In genomic region chr17:7477392-7478275, GRCh38 we compare ENCODE assay signal across 8 cellular contexts. TPM values are rescaled to one million over a fixed set of nuclear protein-coding genes. Genes with fewer than 3 reads are reported as not detected.
DNase-seq lines count a peak whose midpoint lies in the region; ATAC-seq and TF ChIP-seq lines count a peak whose summit lies in the region.

No MANE protein-coding gene starts in this region.

- peak overlapping the region; percentile 72 to 99 for H3K27ac ChIP-seq in ovary

- no peaks in the 10 kb centered on the region for H3K36me3 ChIP-seq in ovary

- no peaks in the 10 kb centered on the region for H3K9me3 Mint-ChIP-seq in activated naive CD8-positive, alpha-beta T cell treated with anti-CD3 and anti-CD28 coated beads for 36 hours
- peaks cover 16% of the 10 kb centered on the region for H3K9me3 Mint-ChIP-seq in glutamatergic neuron (ENCODE audit: unreplicated experiment)

- no peak for TF ChIP-seq POLR2A in ovary (IDR thresholded peaks at IDR 0.05)

- peaks cover 17% of the 10 kb centered on the region for H3K36me3 Mint-ChIP-seq in activated naive CD8-positive, alpha-beta T cell treated with anti-CD3 and anti-CD28 coated beads for 36 hours
- no peaks in the 10 kb centered on the region for H3K36me3 Mint-ChIP-seq in glutamatergic neuron (ENCODE audit: unreplicated experiment)

- H3K4me1 Mint-ChIP-seq in activated naive CD8-positive, alpha-beta T cell treated with anti-CD3 and anti-CD28 coated beads for 36 hours = peaks cover 48% of the 10 kb centered on the region
- H3K4me1 Mint-ChIP-seq in glutamatergic neuron (ENCODE audit: low read depth, unreplicated experiment) = peaks cover 30% of the 10 kb centered on the region

- peak overlapping the region; percentile 92 for H3K27ac Mint-ChIP-seq in activated naive CD8-positive, alpha-beta T cell treated with anti-CD3 and anti-CD28 coated beads for 36 hours
- H3K27ac Mint-ChIP-seq in glutamatergic neuron (ENCODE audit: unreplicated experiment) = peak overlapping the region; percentile 89

- peaks cover 15% of the 10 kb centered on the region for H3K4me1 ChIP-seq in ovary (ENCODE audit: insufficient read depth)

- H3K27me3 ChIP-seq in ovary = no peaks in the 10 kb centered on the region

- peak overlapping the region; percentile 72 for H3K4me3 ChIP-seq in AG04449 (ENCODE audit: low read depth, low read length)
- peak overlapping the region; percentile 84 for H3K4me3 ChIP-seq in ovary

- WGBS in ovary, 3 donors = 17 to 25% (median 22%) methylated on average over 26 of the region's 26 CpGs

- TF ChIP-seq EP300 in ovary (IDR thresholded peaks at IDR 0.05) = no peak

- TF ChIP-seq CTCF in AG04449 (IDR thresholded peaks at IDR 0.05; ENCODE audit: insufficient read depth, low read length, missing control alignments) (no peak), glutamatergic neuron (IDR thresholded peaks at IDR 0.05; ENCODE audit: partially characterized antibody, unreplicated experiment) (no peak), ovary (IDR thresholded peaks at IDR 0.05) (peak in 1 of 3 donors; percentile 4)

- CTCF ChIA-PET in AG04449 (lab: Yijun Ruan, JAX) = interaction anchor here (1.2 to 3.2 kb wide), 6 partner anchors 14 to 122 kb away, joined by 4 to 13 read pairs (median 4); partner anchors contain the start of gene FGF11

- H3K9me3 ChIP-seq in ovary = no peaks in the 10 kb centered on the region

- H3K4me3 Mint-ChIP-seq in activated naive CD8-positive, alpha-beta T cell treated with anti-CD3 and anti-CD28 coated beads for 36 hours = peak overlapping the region; percentile 90
- peak overlapping the region; percentile 92 for H3K4me3 Mint-ChIP-seq in glutamatergic neuron (ENCODE audit: unreplicated experiment)

- intact Hi-C loops in ovary (cut with DNase I) = loop anchor here in 3 of 4 donors (5.0 kb wide), 1 partner anchor 35 kb away; no protein-coding TSS in a partner anchor

- H3K27me3 Mint-ChIP-seq in activated naive CD8-positive, alpha-beta T cell treated with anti-CD3 and anti-CD28 coated beads for 36 hours = no peaks in the 10 kb centered on the region
- peaks cover 12% of the 10 kb centered on the region for H3K27me3 Mint-ChIP-seq in glutamatergic neuron (ENCODE audit: unreplicated experiment)

- DNase-seq in AG04449 (ENCODE audit: low read depth, low spot score) (peak; percentile 59), KBM-7 (peak; percentile 83), glutamatergic neuron (peak; percentile 61), ovary (peak; percentile 41 to 69 (median 49)), activated gamma-delta T cell treated with Interleukin-2 at 50 U/mL for 16 hours (no peak), COLO829 (ENCODE audit: low spot score) (no peak)
- DNase-seq in activated naive CD8-positive, alpha-beta T cell treated with anti-CD3 and anti-CD28 coated beads for 36 hours = peak; percentile 53

- in situ Hi-C loops in KBM-7 (cut with MboI; ENCODE audit: low pct_unique_long_range_greater_than_20kb, low sequenced_read_pairs) = no loop called here

- POLR2A ChIA-PET in AG04449 (lab: Yijun Ruan, JAX) = interaction anchor here (0.8 to 2.8 kb wide), 5 partner anchors 7 to 122 kb away, joined by 3 to 18 read pairs (median 3); partner anchors contain the start of gene POLR2A

- ATAC-seq in HG03025 (IDR thresholded peaks at IDR 0.05; ENCODE audit: low FRiP score, unreplicated experiment) = no peak

RNA-seq across cellular contexts. Expression of gene ZBTB4, which starts 1.8 kb away (rescaled TPM):
- total RNA-seq in activated naive CD8-positive, alpha-beta T cell treated with anti-CD3 and anti-CD28 coated beads for 36 hours = 10 to 100 TPM; 16.7 TPM
- 25.1 TPM for total RNA-seq in glutamatergic neuron (ENCODE audit: unreplicated experiment)
- total RNA-seq in ovary = 100 to 1,000 TPM in 3 of 7 donors, 10 to 100 TPM in 4; 39.3 to 123 (median 85.5) TPM
- polyA plus RNA-seq in ovary = 10 to 100 TPM; 53.8 to 84.5 TPM

RNA-seq across cellular contexts. Expression of gene SLC35G6, which starts 3.6 kb away (rescaled TPM):
- total RNA-seq in activated naive CD8-positive, alpha-beta T cell treated with anti-CD3 and anti-CD28 coated beads for 36 hours = not detected
- total RNA-seq in glutamatergic neuron (ENCODE audit: unreplicated experiment) (0.34 TPM), ovary (not detected)
- not detected for polyA plus RNA-seq in ovary

RNA-seq across cellular contexts. Expression of gene POLR2A, which starts 6.5 kb away (rescaled TPM):
- 100 to 1,000 TPM; 198 to 200 TPM for total RNA-seq in activated naive CD8-positive, alpha-beta T cell treated with anti-CD3 and anti-CD28 coated beads for 36 hours
- total RNA-seq in glutamatergic neuron (ENCODE audit: unreplicated experiment) = 200 TPM
- 100 to 1,000 TPM in 2 of 7 donors, 10 to 100 TPM in 5; 39.5 to 110 (median 88.2) TPM for total RNA-seq in ovary
- 10 to 100 TPM; 26.7 to 74.5 TPM for polyA plus RNA-seq in ovary

RNA-seq across cellular contexts. Expression of gene CHRNB1, which starts 32.8 kb away (rescaled TPM):
- 10 to 100 TPM; 10.6 to 11.3 TPM for total RNA-seq in activated naive CD8-positive, alpha-beta T cell treated with anti-CD3 and anti-CD28 coated beads for 36 hours
- total RNA-seq in glutamatergic neuron (ENCODE audit: unreplicated experiment) (16.4 TPM), ovary (10 to 100 TPM in 2 of 7 donors, 1 to 10 TPM in 5; 3.2 to 13.5 (median 7.6) TPM)
- 1 to 10 TPM; 5.9 to 7.8 TPM for polyA plus RNA-seq in ovary

RNA-seq across cellular contexts. Expression of gene FGF11, which starts 38.3 kb away (rescaled TPM):
- total RNA-seq in activated naive CD8-positive, alpha-beta T cell treated with anti-CD3 and anti-CD28 coated beads for 36 hours = 1 to 10 TPM; 7.6 to 9.2 TPM
- total RNA-seq in glutamatergic neuron (ENCODE audit: unreplicated experiment) (4.8 TPM), ovary (1 to 10 TPM in 2 of 7 donors, under 1 TPM in 5; 0.10 to 4.2 (median 0.61) TPM)
- polyA plus RNA-seq in ovary = 1 to 10 TPM in 1 of 2 donors, under 1 TPM in 1; 0.25 to 5.1 TPM

Comparison
In these comparisons a context has a peak if more than half of its experiments do, and no peak if none do; other contexts are left out.
1. DNase-seq: peak in AG04449 (single experiment), KBM-7 (single experiment), activated naive CD8-positive, alpha-beta T cell treated with anti-CD3 and anti-CD28 coated beads for 36 hours (single experiment), glutamatergic neuron (single experiment) and ovary (5 of 5); none in activated gamma-delta T cell treated with Interleukin-2 at 50 U/mL for 16 hours (single experiment) and COLO829 (single experiment).